Comparison of ENCODE assay signal across 8 cellular contexts in the genomic region with DNA sequence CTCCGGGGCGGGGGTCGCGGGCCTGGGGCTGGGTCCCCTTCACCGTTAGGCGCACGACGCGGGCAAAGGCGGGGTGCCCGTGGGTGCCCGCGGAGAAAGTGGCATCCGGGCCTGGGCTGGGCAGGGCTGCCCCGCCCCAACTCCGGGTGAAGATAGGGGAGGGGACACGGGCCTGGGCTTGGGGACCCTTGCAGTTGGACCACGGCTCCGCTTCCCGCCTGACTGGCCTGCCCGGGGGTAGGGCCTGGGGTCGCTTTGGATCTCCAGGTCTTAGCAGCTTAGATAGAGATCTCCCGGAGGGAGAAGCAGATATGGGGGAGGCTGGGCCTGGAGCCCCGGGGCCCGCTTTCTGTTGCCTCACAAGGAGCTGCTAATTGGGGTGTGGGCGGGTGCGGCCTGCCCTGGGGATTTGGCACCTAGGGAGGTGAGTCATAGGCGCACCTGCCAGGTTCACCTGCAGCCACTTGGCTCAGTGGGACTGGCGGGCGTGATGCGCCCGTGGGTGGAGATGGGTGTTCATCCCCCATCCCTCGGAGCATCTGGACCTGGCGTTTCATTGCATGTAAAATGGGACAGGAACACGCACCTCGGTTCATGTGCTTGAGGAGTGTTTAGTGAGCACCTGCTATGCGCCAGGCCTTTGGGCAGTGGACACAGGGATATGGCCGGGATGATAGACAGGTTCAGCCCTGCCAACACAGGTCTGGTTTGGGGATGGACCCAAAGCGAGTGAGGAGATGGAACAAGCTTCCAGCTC. TPM values are rescaled to one million over a fixed set of nuclear protein-coding genes. Genes with fewer than 3 reads are reported as not detected.
DNase-seq lines count a peak whose midpoint lies in the region; ATAC-seq and TF ChIP-seq lines count a peak whose summit lies in the region.

No MANE protein-coding gene starts in this region.

- H3K36me3 ChIP-seq in ectodermal cell (ENCODE audit: control insufficient read depth, insufficient read depth, low read length) (no peaks in the 10 kb centered on the region), urinary bladder (ENCODE audit: insufficient read depth) (no peaks in the 10 kb centered on the region)

- H3K27me3 ChIP-seq in ectodermal cell (ENCODE audit: control insufficient read depth, insufficient read depth, low read length, poor library complexity, severe bottlenecking), result no peaks in the 10 kb centered on the region

- ATAC-seq in GM18520 (IDR thresholded peaks at IDR 0.05; ENCODE audit: unreplicated experiment) (peak; percentile 17), HG03159 (IDR thresholded peaks at IDR 0.05; ENCODE audit: unreplicated experiment) (peak; percentile 24), GM21825 (IDR thresholded peaks at IDR 0.05; ENCODE audit: unreplicated experiment) (no peak), GM21576 (IDR thresholded peaks at IDR 0.05; ENCODE audit: unreplicated experiment) (no peak)

- H3K27ac ChIP-seq in ectodermal cell (ENCODE audit: insufficient read depth, low read depth, low read length, poor library complexity, severe bottlenecking) (no peak overlapping the region), urinary bladder (ENCODE audit: low read depth) (no peak overlapping the region)

- H3K4me1 ChIP-seq in ectodermal cell (ENCODE audit: control insufficient read depth, insufficient read depth, low read length) (peaks cover 8% of the 10 kb centered on the region), urinary bladder (ENCODE audit: insufficient read depth) (peaks cover 3% of the 10 kb centered on the region)

- 12 to 13% methylated on average over 39 of the region's 39 CpGs for WGBS in ectodermal cell, 2 experiments
- 4% methylated on average over 39 of the region's 39 CpGs for WGBS in urinary bladder

- peak overlapping the region in 2 of 3 experiments; percentile 22 to 51 for H3K27ac Mint-ChIP-seq in nephron

- peak overlapping the region; percentile 83 to 93 (median 92) for H3K4me3 Mint-ChIP-seq in nephron

- TF ChIP-seq CTCF in nephron (IDR thresholded peaks at IDR 0.05; ENCODE audit: unreplicated experiment in 3 of 3), result no peak

- H3K9me3 ChIP-seq in ectodermal cell (ENCODE audit: control insufficient read depth, low read length), result no peaks in the 10 kb centered on the region

- no peaks in the 10 kb centered on the region for H3K9me3 Mint-ChIP-seq in nephron

- H3K27me3 Mint-ChIP-seq in nephron (ENCODE audit: low read depth), result no peaks in the 10 kb centered on the region

- peak; percentile 71 to 75 for DNase-seq in activated CD4-positive, alpha-beta T cell treated with anti-CD3 and anti-CD28 coated beads for 4 hours

- peak overlapping the region; percentile 76 for H3K4me3 ChIP-seq in ectodermal cell (ENCODE audit: insufficient read depth, low read depth, low read length)
- peak overlapping the region; percentile 99 for H3K4me3 ChIP-seq in urinary bladder (ENCODE audit: low read depth, low read length)

- peaks cover 35% of the 10 kb centered on the region for H3K4me1 Mint-ChIP-seq in nephron

- H3K36me3 Mint-ChIP-seq in nephron (ENCODE audit: low read depth), result peaks cover 17% of the 10 kb centered on the region

RNA-seq across cellular contexts. Expression of a gene that starts 0.6 kb away (rescaled TPM):
- 62.7 TPM for polyA plus RNA-seq in ectodermal cell (2013, experiment 1 of 4)
- 70.2 TPM for polyA plus RNA-seq in ectodermal cell (2013, experiment 2 of 4)
- 46.1 TPM for polyA plus RNA-seq in ectodermal cell (2013, experiment 3 of 4)
- 42.3 TPM for polyA plus RNA-seq in ectodermal cell (2013, experiment 4 of 4)
- total RNA-seq in urinary bladder, result 26.8 TPM
- 34.4 TPM for polyA plus RNA-seq in urinary bladder

RNA-seq across cellular contexts. Expression of a gene that starts 31.4 kb away (rescaled TPM):
- 19.3 TPM for polyA plus RNA-seq in ectodermal cell (2013, experiment 1 of 4)
- polyA plus RNA-seq in ectodermal cell (2013, experiment 2 of 4), result 13.1 TPM
- polyA plus RNA-seq in ectodermal cell (2013, experiment 3 of 4), result 15.7 TPM
- polyA plus RNA-seq in ectodermal cell (2013, experiment 4 of 4), result 16.9 TPM
- 1.4 TPM for total RNA-seq in urinary bladder
- polyA plus RNA-seq in urinary bladder, result 1.7 TPM

RNA-seq across cellular contexts. Expression of a gene that starts 31.8 kb away (rescaled TPM):
- polyA plus RNA-seq in ectodermal cell (2013, experiment 1 of 4), result 0.96 TPM
- 0.91 TPM for polyA plus RNA-seq in ectodermal cell (2013, experiment 2 of 4)
- 0.96 TPM for polyA plus RNA-seq in ectodermal cell (2013, experiment 3 of 4)
- 0.93 TPM for polyA plus RNA-seq in ectodermal cell (2013, experiment 4 of 4)
- 0.48 TPM for total RNA-seq in urinary bladder
- polyA plus RNA-seq in urinary bladder, result 0.25 TPM

Comparison
In these comparisons a context has a peak if more than half of its experiments do, and no peak if none do; other contexts are left out.
1. ATAC-seq: peak in GM18520 (single experiment) and HG03159 (single experiment); none in GM21825 (single experiment) and GM21576 (single experiment).